ENCODE assay signal across 10 cellular contexts in the genomic region with DNA sequence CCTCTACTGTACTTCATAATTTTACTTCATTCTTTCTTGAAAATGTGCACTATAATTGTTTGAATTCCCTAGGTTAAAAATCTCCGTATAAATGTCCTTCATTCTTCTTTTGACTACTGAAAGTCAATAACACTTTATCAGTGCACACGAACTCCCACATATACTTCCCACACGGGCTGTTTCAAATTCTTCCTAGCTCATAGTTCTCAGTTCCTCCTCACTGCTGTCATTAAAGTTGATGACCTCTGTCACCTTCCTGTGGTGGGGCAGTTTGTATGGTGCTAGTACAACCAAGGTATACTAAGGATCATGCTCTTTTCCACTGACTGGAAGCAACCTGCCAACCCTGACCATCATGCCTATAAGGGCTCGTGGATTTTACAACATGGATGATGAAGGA. TPM values are rescaled to one million over a fixed set of nuclear protein-coding genes. Genes with fewer than 3 reads are reported as not detected.
DNase-seq lines count a peak whose midpoint lies in the region; ATAC-seq and TF ChIP-seq lines count a peak whose summit lies in the region.
"Had no signal": no experiment of that assay in that cellular context is flagged by ENCODE, and none has a peak within 500 bp of the region (broad histone marks: within the 10 kb centered on the region; RNA-seq: fewer than 3 reads in every experiment).

No MANE protein-coding gene starts in this region.

- H3K27ac ChIP-seq in vagina (no peak overlapping the region), mammary epithelial cell (ENCODE audit: insufficient read depth, low read depth, low read length) (no peak overlapping the region)

- WGBS in mammary epithelial cell (ENCODE audit: low coverage, missing lambda C conversion rate), result 79% methylated on average over 4 of the region's 4 CpGs

- H3K4me3 ChIP-seq in vagina (no peak overlapping the region), mammary epithelial cell (replicated peaks in 1 of 3; ENCODE audit: insufficient read depth in 1 of 3, low read depth in 2 of 3, low read length in 3 of 3) (no peak overlapping the region)

- H3K79me2 ChIP-seq in mammary epithelial cell (ENCODE audit: insufficient read depth, low read length), result no peaks in the 10 kb centered on the region

- no peak overlapping the region for H3K27ac Mint-ChIP-seq in stimulated activated naive B cell treated with anti-CD40 and anti-IgM and Interleukin-4, amounts not matched to agents 10 μg/mL and 1 μg/mL and 100 μg/mL, for 72 hours

- CTCF ChIA-PET in mammary epithelial cell (lab: Charles Lee; ENCODE audit: low non-redundant PET), result no interaction called here

- no peak overlapping the region for H2AFZ ChIP-seq in mammary epithelial cell (ENCODE audit: low read depth, low read length)

- dilution Hi-C loops in mammary epithelial cell (cut with HindIII; ENCODE audit: low sequenced_read_pairs), result no loop called here

- H3K4me3 Mint-ChIP-seq in stimulated activated naive B cell treated with anti-CD40 and anti-IgM and Interleukin-4, amounts not matched to agents 10 μg/mL and 1 μg/mL and 100 μg/mL, for 72 hours, result peak overlapping the region in 1 of 2 donors; percentile 3

- H3K36me3 ChIP-seq in vagina (no peaks in the 10 kb centered on the region), mammary epithelial cell (ENCODE audit: insufficient read depth, low read length) (no peaks in the 10 kb centered on the region)

- peaks cover 26 to 51% of the 10 kb centered on the region in 2 donors for H3K4me1 Mint-ChIP-seq in stimulated activated naive B cell treated with anti-CD40 and anti-IgM and Interleukin-4, amounts not matched to agents 10 μg/mL and 1 μg/mL and 100 μg/mL, for 72 hours

- H3K9me3 ChIP-seq in vagina (no peaks in the 10 kb centered on the region), mammary epithelial cell (replicated peaks; ENCODE audit: insufficient read depth, low read length) (no peaks in the 10 kb centered on the region)

- intact Hi-C loops in vagina (cut with DNase I), result no loop called here
- intact Hi-C loops in mammary epithelial cell (cut with micrococcal nuclease), result no loop called here

- peak; percentile 65 for ATAC-seq in GM19324 (IDR thresholded peaks at IDR 0.05; ENCODE audit: low FRiP score, unreplicated experiment)
- ATAC-seq in HG02678 (IDR thresholded peaks at IDR 0.05; ENCODE audit: unreplicated experiment), result peak; percentile 68
- ATAC-seq in HG03571 (IDR thresholded peaks at IDR 0.05; ENCODE audit: unreplicated experiment), result peak; percentile 45
- ATAC-seq in stimulated activated naive B cell treated with anti-CD40 and anti-IgM and Interleukin-4, amounts not matched to agents 10 μg/mL and 1 μg/mL and 100 μg/mL, for 72 hours (replicated peaks), result peak; percentile 75 to 80

- no peak overlapping the region for H3K9ac ChIP-seq in mammary epithelial cell (ENCODE audit: insufficient read depth, low read length)

- H3K27me3 ChIP-seq in vagina (no peaks in the 10 kb centered on the region), mammary epithelial cell (ENCODE audit: insufficient read depth, low read length) (peaks cover 3% of the 10 kb centered on the region)

- no peaks in the 10 kb centered on the region for H3K36me3 Mint-ChIP-seq in stimulated activated naive B cell treated with anti-CD40 and anti-IgM and Interleukin-4, amounts not matched to agents 10 μg/mL and 1 μg/mL and 100 μg/mL, for 72 hours

- H3K4me1 ChIP-seq in vagina (no peaks in the 10 kb centered on the region), mammary epithelial cell (ENCODE audit: insufficient read depth, low read length) (peaks cover 7% of the 10 kb centered on the region)

- H4K20me1 ChIP-seq in mammary epithelial cell (ENCODE audit: insufficient read depth, low read length), result no peaks in the 10 kb centered on the region

- peaks cover 0 to 5% of the 10 kb centered on the region in 2 donors for H3K27me3 Mint-ChIP-seq in stimulated activated naive B cell treated with anti-CD40 and anti-IgM and Interleukin-4, amounts not matched to agents 10 μg/mL and 1 μg/mL and 100 μg/mL, for 72 hours

- no peak for TF ChIP-seq POLR2A in vagina (IDR thresholded peaks at IDR 0.05)

- no TSS peak for BruUV-seq in mammary epithelial cell (replicated peaks; lab: Mats Ljungman, UMichigan)

- TF ChIP-seq CTCF in vagina (IDR thresholded peaks at IDR 0.05), result no peak
- no peak for TF ChIP-seq CTCF in mammary epithelial cell (conservative IDR thresholded peaks at IDR 0.05 in 1 of 2, IDR thresholded peaks at IDR 0.05 in 1 of 2; ENCODE audit: extremely low read depth in 1 of 2, insufficient read depth in 1 of 2, low read depth in 1 of 2, low read length in 2 of 2)

- DNase-seq in stimulated activated naive B cell treated with anti-CD40 and anti-IgM and Interleukin-4, amounts not matched to agents 10 μg/mL and 1 μg/mL and 100 μg/mL, for 72 hours, result peak; percentile 27
- DNase-seq in putamen (ENCODE audit: low spot score), result no peak
- no peak for DNase-seq in vagina (ENCODE audit: extremely low spot score in 2 of 2)
- no peak for DNase-seq in mammary epithelial cell
- DNase-seq: activated CD8-positive, alpha-beta memory T cell treated with anti-CD3 and anti-CD28 coated beads, Interleukin-2, amount 50 U/mL, for 48 hours; EL; NCI-H2171 had no signal

- no peak overlapping the region for H3K4me2 ChIP-seq in mammary epithelial cell (ENCODE audit: insufficient read depth, low read depth, low read length)

- no peaks in the 10 kb centered on the region for H3K9me3 Mint-ChIP-seq in stimulated activated naive B cell treated with anti-CD40 and anti-IgM and Interleukin-4, amounts not matched to agents 10 μg/mL and 1 μg/mL and 100 μg/mL, for 72 hours

- in situ Hi-C loops in mammary epithelial cell (cut with MboI; ENCODE audit: low sequenced_read_pairs in 2 of 2), result no loop called here

RNA-seq across cellular contexts. Expression of gene CD2AP, which starts 40.0 kb away (rescaled TPM):
- 23.6 TPM for total RNA-seq in vagina
- total RNA-seq in mammary epithelial cell, result 10 to 100 TPM; 20.0 to 28.1 TPM
- 7.7 TPM for polyA plus RNA-seq in mammary epithelial cell
- 22.0 TPM for polyA minus RNA-seq in mammary epithelial cell
